ENCODE assay signal across 10 cellular contexts in the genomic region with DNA sequence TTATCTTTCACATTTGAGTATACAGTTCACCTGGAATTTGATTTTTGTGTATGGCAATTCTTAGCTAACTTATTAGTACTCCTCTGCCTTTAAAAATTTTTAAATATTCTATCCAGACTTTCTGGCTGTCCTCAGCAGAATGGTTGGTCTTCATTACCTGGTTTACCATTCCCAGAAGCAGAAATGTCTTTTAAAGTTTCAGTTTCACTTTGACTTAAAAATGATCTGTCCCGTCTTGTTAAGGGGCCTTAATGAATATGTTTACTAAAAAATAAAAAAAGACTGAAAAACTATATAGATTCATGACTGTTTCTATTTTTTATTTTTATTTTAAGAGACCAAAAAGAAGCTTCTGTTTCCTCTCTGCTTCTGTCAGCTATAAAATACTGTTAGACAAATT.
DNase-seq lines count a peak whose midpoint lies in the region; ATAC-seq, FAIRE-seq and TF ChIP-seq lines count a peak whose summit lies in the region.
"Had no signal": no experiment of that assay in that cellular context is flagged by ENCODE, and none has a peak within 500 bp of the region (broad histone marks: within the 10 kb centered on the region; RNA-seq: fewer than 3 reads in every experiment).

No MANE protein-coding gene starts in this region.

- peak; percentile 9 for DNase-seq in NCI-H2029 (lab: John Stamatoyannopoulos, UW)
- no peak for DNase-seq in NCI-H2029 treated with DMSO at 0.1 percent for 48 hours (lab: John Stamatoyannopoulos, UW)
- no peak for DNase-seq in T-cell
- peak in 1 of 2 donors; percentile 8 for DNase-seq in foreskin fibroblast
- peak; percentile 56 for DNase-seq in small intestine
- DNase-seq in NCI-H226 = no peak
- DNase-seq in C1 segment of cervical spinal cord (lab: John Stamatoyannopoulos, UW) = no peak
- DNase-seq: Peyer's patch had no signal

- peak overlapping the region; percentile 76 to 84 for H3K27ac Mint-ChIP-seq in T-cell

- no peaks in the 10 kb centered on the region for H3K9me3 Mint-ChIP-seq in T-cell

- H3K4me1 ChIP-seq in small intestine (ENCODE audit: control insufficient read depth in 2 of 2, insufficient read depth in 1 of 2, low read depth in 1 of 2, low read length in 1 of 2) = peaks cover 3 to 16% of the 10 kb centered on the region in 2 donors

- peaks cover 2% of the 10 kb centered on the region for H3K36me3 Mint-ChIP-seq in T-cell

- no peak for FAIRE-seq in small intestine (lab: Jason Lieb, UNC)

- H3K4me3 Mint-ChIP-seq in T-cell = peak overlapping the region; percentile 73 to 81 (median 81)

- peaks cover 82 to 86% (median 83%) of the 10 kb centered on the region in 3 donors for H3K4me1 Mint-ChIP-seq in T-cell

- no peaks in the 10 kb centered on the region for H3K9me3 ChIP-seq in small intestine (ENCODE audit: control insufficient read depth, low read depth)
- H3K9me3 ChIP-seq: Peyer's patch had no signal

- ATAC-seq in T-cell (replicated peaks in 1 of 4) (peak in 1 of 4 experiments; percentile 37), GM21576 (IDR thresholded peaks at IDR 0.05; ENCODE audit: unreplicated experiment) (no peak)

- H3K27me3 Mint-ChIP-seq in T-cell = no peaks in the 10 kb centered on the region

- no peaks in the 10 kb centered on the region for H3K36me3 ChIP-seq in small intestine (ENCODE audit: control insufficient read depth in 2 of 2, insufficient read depth in 2 of 2, low read length in 2 of 2)
- H3K36me3 ChIP-seq: Peyer's patch had no signal

- no peak overlapping the region for H3K27ac ChIP-seq in small intestine (ENCODE audit: low read depth in 1 of 2, low read length in 1 of 2)
- H3K27ac ChIP-seq: 22Rv1 had no signal

- CTCF ChIA-PET in T-cell (lab: Charles Lee) = interaction anchor here (0.5 to 0.9 kb wide), 4 partner anchors 54 to 1753 kb away, joined by 3 to 5 read pairs (median 4); no protein-coding TSS in a partner anchor

- 0 to 3% (median 1%) methylated on average over 1 of the region's 1 CpG for WGBS in small intestine, 3 donors

- H3K4me3 ChIP-seq in foreskin fibroblast (ENCODE audit: low read depth in 1 of 2, low read length in 2 of 2) (peak overlapping the region; percentile 36 to 38), small intestine (ENCODE audit: low read depth in 1 of 2, low read length in 2 of 2) (no peak overlapping the region)

- no peak for TF ChIP-seq CTCF in foreskin fibroblast (IDR thresholded peaks at IDR 0.05; ENCODE audit: low read depth, low read length)

- POLR2A ChIA-PET in T-cell (lab: Charles Lee) = interaction anchor here (0.6 to 1.1 kb wide), 2 partner anchors 48 to 63 kb away, joined by 3 to 5 read pairs; no protein-coding TSS in a partner anchor

- H3K27me3 ChIP-seq in small intestine (ENCODE audit: control insufficient read depth in 2 of 2, insufficient read depth in 2 of 2, low read length in 2 of 2) = no peaks in the 10 kb centered on the region
- H3K27me3 ChIP-seq: Peyer's patch had no signal

Comparison
In these comparisons a context has a peak if more than half of its experiments do, and no peak if none do; other contexts are left out.
1. DNase-seq: peak in NCI-H2029 (single experiment) and small intestine (single experiment); none in NCI-H2029 treated with DMSO at 0.1 percent for 48 hours (single experiment), T-cell (0 of 34), NCI-H226 (single experiment) and C1 segment of cervical spinal cord (0 of 14).
2. H3K4me3 ChIP-seq: peak in foreskin fibroblast (2 of 2); none in small intestine (0 of 2).